2 cellular contexts compared by ENCODE assay signal in the genomic region with DNA sequence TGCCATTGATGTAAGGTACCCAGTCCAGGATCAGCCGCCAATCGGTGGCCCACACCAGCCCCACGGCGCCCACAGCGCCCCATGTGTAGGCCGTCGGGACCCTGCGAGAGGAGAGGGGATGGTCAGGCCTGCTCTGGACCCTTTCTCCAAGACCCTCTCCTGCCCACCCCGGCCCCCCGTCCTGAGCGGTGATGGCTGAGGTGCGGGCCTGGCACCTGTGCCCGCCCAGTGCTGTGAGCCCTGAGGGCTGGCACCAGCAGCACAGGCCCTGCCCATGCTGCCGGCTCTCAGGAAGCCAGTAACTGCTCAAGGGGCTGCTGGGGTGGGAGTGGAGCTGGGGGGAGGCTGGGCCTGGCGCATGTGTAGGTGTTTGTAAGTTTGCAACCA.
TF ChIP-seq lines count a peak whose summit lies in the region.

No MANE protein-coding gene starts in this region.

TF ChIP-seq in HCT116, 20 proteins besides CTCF, POLR2A, EP300 and RAD21:
- TF ChIP-seq CBX3 (IDR thresholded peaks at IDR 0.05; ENCODE audit: low read depth) (no peak), ZFX (IDR thresholded peaks at IDR 0.05) (0 out of 2 replicates have a peak, but pooled peaks have one; percentile 10)
- TF ChIP-seq, protein P1, sequence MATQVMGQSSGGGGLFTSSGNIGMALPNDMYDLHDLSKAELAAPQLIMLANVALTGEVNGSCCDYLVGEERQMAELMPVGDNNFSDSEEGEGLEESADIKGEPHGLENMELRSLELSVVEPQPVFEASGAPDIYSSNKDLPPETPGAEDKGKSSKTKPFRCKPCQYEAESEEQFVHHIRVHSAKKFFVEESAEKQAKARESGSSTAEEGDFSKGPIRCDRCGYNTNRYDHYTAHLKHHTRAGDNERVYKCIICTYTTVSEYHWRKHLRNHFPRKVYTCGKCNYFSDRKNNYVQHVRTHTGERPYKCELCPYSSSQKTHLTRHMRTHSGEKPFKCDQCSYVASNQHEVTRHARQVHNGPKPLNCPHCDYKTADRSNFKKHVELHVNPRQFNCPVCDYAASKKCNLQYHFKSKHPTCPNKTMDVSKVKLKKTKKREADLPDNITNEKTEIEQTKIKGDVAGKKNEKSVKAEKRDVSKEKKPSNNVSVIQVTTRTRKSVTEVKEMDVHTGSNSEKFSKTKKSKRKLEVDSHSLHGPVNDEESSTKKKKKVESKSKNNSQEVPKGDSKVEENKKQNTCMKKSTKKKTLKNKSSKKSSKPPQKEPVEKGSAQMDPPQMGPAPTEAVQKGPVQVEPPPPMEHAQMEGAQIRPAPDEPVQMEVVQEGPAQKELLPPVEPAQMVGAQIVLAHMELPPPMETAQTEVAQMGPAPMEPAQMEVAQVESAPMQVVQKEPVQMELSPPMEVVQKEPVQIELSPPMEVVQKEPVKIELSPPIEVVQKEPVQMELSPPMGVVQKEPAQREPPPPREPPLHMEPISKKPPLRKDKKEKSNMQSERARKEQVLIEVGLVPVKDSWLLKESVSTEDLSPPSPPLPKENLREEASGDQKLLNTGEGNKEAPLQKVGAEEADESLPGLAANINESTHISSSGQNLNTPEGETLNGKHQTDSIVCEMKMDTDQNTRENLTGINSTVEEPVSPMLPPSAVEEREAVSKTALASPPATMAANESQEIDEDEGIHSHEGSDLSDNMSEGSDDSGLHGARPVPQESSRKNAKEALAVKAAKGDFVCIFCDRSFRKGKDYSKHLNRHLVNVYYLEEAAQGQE (IDR thresholded peaks at IDR 0.05; ENCODE audit: low read depth) = no peak
TF ChIP-seq in HCT116: peak in this region for 1.

TF ChIP-seq in HepG2, 621 proteins besides CTCF, POLR2A, EP300 and RAD21:
- TF ChIP-seq ZNF780A (CRISPR knock-in tag; IDR thresholded peaks at IDR 0.05) (no peak), RBFOX2 (IDR thresholded peaks at IDR 0.05; ENCODE audit: low read depth, low read length) (peak; percentile 51; the same call in 1 of the 2 replicates)
TF ChIP-seq in HepG2: peak in this region for 1.
